Comparison of ENCODE assay signal across 13 cellular contexts in genomic region chr11:106961518-106961917, GRCh38. TPM values are rescaled to one million over a fixed set of nuclear protein-coding genes. Genes with fewer than 3 reads are reported as not detected.
DNase-seq lines count a peak whose midpoint lies in the region; TF ChIP-seq lines count a peak whose summit lies in the region.
"Had no signal": no experiment of that assay in that cellular context is flagged by ENCODE, and none has a peak within 500 bp of the region (broad histone marks: within the 10 kb centered on the region; RNA-seq: fewer than 3 reads in every experiment).

No MANE protein-coding gene starts in this region.

- no peaks in the 10 kb centered on the region for H3K9me3 ChIP-seq in AG04450 (ENCODE audit: control insufficient read depth, insufficient read depth, low read length)

- H3K4me3 ChIP-seq in AG04450 (ENCODE audit: low read depth, low read length) (no peak overlapping the region), H7 (ENCODE audit: insufficient read depth, low read depth, low read length) (no peak overlapping the region)

- POLR2A ChIA-PET in AG04450 (lab: Yijun Ruan, JAX) = interaction anchor here (0.6 kb wide), 1 partner anchor 10 kb away, joined by 3 read pairs; no protein-coding TSS in a partner anchor

- peak; percentile 47 for DNase-seq in AG04450 (ENCODE audit: low read depth, low spot score)
- DNase-seq in M059J (ENCODE audit: low read depth) = peak; percentile 80
- peak; percentile 74 for DNase-seq in dermis blood vessel endothelial cell
- DNase-seq in myocyte (ENCODE audit: low read depth) = peak; percentile 3
- DNase-seq in H7 = no peak
- no peak for DNase-seq in activated gamma-delta T cell (lab: John Stamatoyannopoulos, UW)
- DNase-seq in GOT3 (lab: John Stamatoyannopoulos, UW) = no peak
- no peak for DNase-seq in stimulated activated CD4-positive, alpha-beta T cell treated with anti-CD3 and anti-CD28 coated beads, Interleukin-1b, Interleukin-23, amount 100 ng/mL, for 48 hours
- DNase-seq: activated CD8-positive, alpha-beta memory T cell treated with anti-CD3 and anti-CD28 coated beads, Interleukin-2, amount 50 U/mL, for 4 hours; CD4-positive, CD25-positive, alpha-beta regulatory T cell; NCI-H69; posterior cingulate gyrus had no signal

- no peak for TF ChIP-seq CTCF in AG04450 (IDR thresholded peaks at IDR 0.05; ENCODE audit: low read depth, low read length)

- no peaks in the 10 kb centered on the region for H3K36me3 ChIP-seq in H7 (replicated peaks; ENCODE audit: control insufficient read depth, insufficient read depth, low read length)

- CTCF ChIA-PET in AG04450 (lab: Charles Lee) = interaction anchor here (0.7 kb wide), 1 partner anchor 28 kb away, joined by 3 read pairs; no protein-coding TSS in a partner anchor

- no peak overlapping the region for H3K27ac ChIP-seq in AG04450 (ENCODE audit: low read depth, low read length)

- H3K27me3 ChIP-seq in AG04450 (ENCODE audit: control insufficient read depth, insufficient read depth, low read length) (no peaks in the 10 kb centered on the region), H7 (ENCODE audit: control insufficient read depth, insufficient read depth, low read length) (no peaks in the 10 kb centered on the region)

RNA-seq across cellular contexts. Expression of gene GUCY1A2, which starts 56.8 kb away (rescaled TPM):
- 0.04 TPM in 2 replicates for polyA plus RNA-seq in AG04450 (2011; rRNA removed)
- 0.14 and 0.30 TPM in 2 replicates for polyA minus RNA-seq in AG04450 (2011; rRNA and poly(A)+ RNA removed)
- 0.39 and 1.1 TPM in 2 replicates for total RNA-seq in M059J (2014; rRNA removed; shearing (Covaris generic))
- total RNA-seq in dermis blood vessel endothelial cell (under 0.01 and 0.17 TPM in 2 replicates), myocyte (0.21 and 0.29 TPM in 2 replicates)
- polyA plus RNA-seq in myocyte (2012) = 0.04 TPM
- total RNA-seq in H7 (2014; rRNA removed; shearing (Covaris generic)) = 0.26 and 0.55 TPM in 2 replicates
- total RNA-seq: CD4-positive, CD25-positive, alpha-beta regulatory T cell; T-helper 1 cell treated with Interleukin-12 subunit alpha and Interleukin-12 subunit beta and Interleukin-4 antibody, amounts not matched to agents 30 ng/mL and 1 ng/mL, for 36 hours had no signal
- polyA plus RNA-seq: CD4-positive, CD25-positive, alpha-beta regulatory T cell had no signal

Comparison
In these comparisons a context has a peak if more than half of its experiments do, and no peak if none do; other contexts are left out.
1. DNase-seq: peak in AG04450 (single experiment), M059J (single experiment), dermis blood vessel endothelial cell (single experiment) and myocyte (single experiment); none in H7 (single experiment), activated gamma-delta T cell (single experiment), GOT3 (single experiment) and stimulated activated CD4-positive, alpha-beta T cell treated with anti-CD3 and anti-CD28 coated beads, Interleukin-1b, Interleukin-23, amount 100 ng/mL, for 48 hours (single experiment).